ENCODE assay signal across 1 cellular context in genomic region chr13:46184277-46184699, GRCh38.
TF ChIP-seq lines count a peak whose summit lies in the region.

No MANE protein-coding gene starts in this region.

TF ChIP-seq in HepG2, 621 proteins besides CTCF, POLR2A, EP300 and RAD21:
- TF ChIP-seq STAG1 (CRISPR knock-in tag; IDR thresholded peaks at IDR 0.05) (peak; percentile 57), RFXANK (CRISPR knock-in tag; IDR thresholded peaks at IDR 0.05) (0 out of 2 replicates have a peak, but pooled peaks have one; percentile 37), ZNF124 (CRISPR knock-in tag; IDR thresholded peaks at IDR 0.05) (no peak), SMC3 (IDR thresholded peaks at IDR 0.05; ENCODE audit: low read length) (peak; percentile 37)
TF ChIP-seq in HepG2: peak in this region for 3.
